ENCODE assay signal across 19 cellular contexts in genomic region chr2:96882906-96883305, GRCh38.
"Had no signal": no experiment of that assay in that cellular context is flagged by ENCODE, and none has a peak within 500 bp of the region (broad histone marks: within the 10 kb centered on the region; RNA-seq: fewer than 3 reads in every experiment).

No MANE protein-coding gene starts in this region.

- H3K36me3 ChIP-seq: adrenal gland, ascending aorta, brain microvascular endothelial cell, pancreas had no signal

- DNase-seq: activated CD4-positive, alpha-beta T cell treated with anti-CD3 and anti-CD28 coated beads for 1 hour; activated CD4-positive, alpha-beta T cell treated with anti-CD3 and anti-CD28 coated beads, Interleukin-2, amount 50 U/mL, for 1 hour; activated CD8-positive, alpha-beta T cell treated with anti-CD3 and anti-CD28 coated beads, Interleukin-2, amount 10 ng/mL, durations not matched to agents 7 days and 5 days; activated gamma-delta T cell treated with Interleukin-2 at 50 U/mL for 16 hours; adrenal gland; brain microvascular endothelial cell; caudate nucleus; effector CD4-positive, alpha-beta T cell; hypothalamus; left cardiac atrium; right cardiac atrium; stimulated activated CD4-positive, alpha-beta T cell treated with anti-CD3 and anti-CD28 coated beads, Interleukin-2, amount 100 ng/mL, for 24 hours; stimulated activated naive B cell treated with anti-CD40 and anti-IgM and Interleukin-4, amounts not matched to agents 10 μg/mL and 1 μg/mL and 100 μg/mL, for 72 hours; T-cell; testis had no signal

- H3K4me3 ChIP-seq: adrenal gland, ascending aorta, pancreas, testis had no signal

- H3K9me3 ChIP-seq: adrenal gland, ascending aorta, pancreas, testis had no signal

- FAIRE-seq: frontal cortex, islet of Langerhans, pancreas had no signal

- ATAC-seq: activated CD8-positive, alpha-beta T cell treated with anti-CD3 and anti-CD28 coated beads, Interleukin-2, amount 10 ng/mL, durations not matched to agents 7 days and 5 days; left cardiac atrium; right cardiac atrium; stimulated activated naive B cell treated with anti-CD40 and anti-IgM and Interleukin-4, amounts not matched to agents 10 μg/mL and 1 μg/mL and 100 μg/mL, for 72 hours; T-cell had no signal

- H3K27me3 ChIP-seq: adrenal gland, ascending aorta, brain microvascular endothelial cell, pancreas, testis had no signal

- H3K27ac ChIP-seq: ascending aorta, brain microvascular endothelial cell, pancreas, testis had no signal
